9 cellular contexts compared by ENCODE assay signal in the genomic region with DNA sequence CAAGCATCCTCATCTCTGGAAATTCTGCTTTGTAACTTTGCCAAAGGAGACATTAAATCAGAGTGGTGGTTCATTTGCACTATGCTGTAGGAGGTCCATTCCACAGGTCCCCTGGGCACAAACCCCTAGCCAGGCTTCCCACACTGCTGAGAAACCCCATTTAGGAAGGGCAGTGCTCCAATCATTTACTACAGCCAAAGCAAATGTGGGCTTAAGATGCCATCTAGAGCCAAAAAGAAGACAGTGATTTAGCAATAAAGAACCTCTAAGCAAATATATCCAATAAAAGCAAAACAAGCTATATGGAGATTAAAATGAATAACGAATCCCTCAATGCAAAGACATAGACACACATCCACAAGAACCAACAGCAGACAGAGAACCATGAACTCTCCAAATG.
DNase-seq lines count a peak whose midpoint lies in the region; TF ChIP-seq lines count a peak whose summit lies in the region.
"Had no signal": no experiment of that assay in that cellular context is flagged by ENCODE, and none has a peak within 500 bp of the region (broad histone marks: within the 10 kb centered on the region; RNA-seq: fewer than 3 reads in every experiment).

No MANE protein-coding gene starts in this region.

- H3K36me3 ChIP-seq in endodermal cell (ENCODE audit: control insufficient read depth, insufficient read depth, low read length) (no peaks in the 10 kb centered on the region), smooth muscle cell (ENCODE audit: low read depth) (no peaks in the 10 kb centered on the region)

- H3K4me3 Mint-ChIP-seq in endodermal cell = no peak overlapping the region
- H3K4me3 Mint-ChIP-seq: T-helper 1 cell treated with Interleukin-12 subunit alpha and Interleukin-12 subunit beta and Interleukin-4 antibody, amounts not matched to agents 30 μg/mL and 1 μg/mL, for 36 hours had no signal

- no peak overlapping the region for H3K27ac Mint-ChIP-seq in endodermal cell
- H3K27ac Mint-ChIP-seq: T-helper 1 cell treated with Interleukin-12 subunit alpha and Interleukin-12 subunit beta and Interleukin-4 antibody, amounts not matched to agents 30 μg/mL and 1 μg/mL, for 36 hours had no signal

- H3F3A ChIP-seq in smooth muscle cell (ENCODE audit: low read depth) = no peaks in the 10 kb centered on the region

- H2AFZ ChIP-seq in smooth muscle cell (ENCODE audit: low read depth) = no peak overlapping the region

- 40 to 50% methylated on average over 1 of the region's 1 CpG for WGBS in endodermal cell (ENCODE audit: insufficient coverage in 1 of 2, insufficient read length in 1 of 2), 2 experiments
- WGBS in smooth muscle cell (ENCODE audit: low lambda C conversion rate) = 45% methylated on average over 1 of the region's 1 CpG

- peaks cover 19% of the 10 kb centered on the region for H3K9me3 Mint-ChIP-seq in endodermal cell

- DNase-seq in NCI-H82 (lab: John Stamatoyannopoulos, UW) (peak; percentile 21), NCI-H82 treated with DMSO at 0.1 percent for 48 hours (lab: John Stamatoyannopoulos, UW; ENCODE audit: unreplicated experiment) (no peak), NCI-H748 treated with DMSO at 0.1 percent for 48 hours (lab: John Stamatoyannopoulos, UW) (peak; percentile 8), endodermal cell (no peak), smooth muscle cell (lab: John Stamatoyannopoulos, UW; ENCODE audit: unreplicated experiment) (no peak), COLO829 (ENCODE audit: low spot score) (no peak), RWPE1 (ENCODE audit: low spot score) (no peak), NCI-H2227 treated with DMSO at 0.1 percent for 48 hours (lab: John Stamatoyannopoulos, UW) (no peak)

- TF ChIP-seq CTCF in endodermal cell (conservative IDR thresholded peaks at IDR 0.05) (peak; percentile 73), smooth muscle cell (IDR thresholded peaks at IDR 0.05; ENCODE audit: borderline replicate concordance, insufficient read depth, poor library complexity, severe bottlenecking) (peak; percentile 38), RWPE1 (conservative IDR thresholded peaks at IDR 0.05; ENCODE audit: low read depth) (no peak; the same call in 1 of the 2 replicates)

- CTCF ChIA-PET in RWPE1 (lab: Yijun Ruan, JAX) = interaction anchor here (0.6 to 1.3 kb wide), 14 partner anchors 24 to 359 kb away, joined by 3 to 5 read pairs (median 4); partner anchors contain the start of gene SHB

- POLR2A ChIA-PET in RWPE1 (lab: Yijun Ruan, JAX; ENCODE audit: low non-redundant PET) = no interaction called here

- H3K4me3 ChIP-seq in endodermal cell (ENCODE audit: low read length) (no peak overlapping the region), smooth muscle cell (no peak overlapping the region)

- H4K20me1 ChIP-seq in smooth muscle cell (ENCODE audit: low read depth) = no peaks in the 10 kb centered on the region

- no peak overlapping the region for H3K4me2 ChIP-seq in smooth muscle cell

- peaks cover 2% of the 10 kb centered on the region for H3K36me3 Mint-ChIP-seq in endodermal cell (ENCODE audit: low read depth)

- H3K27me3 ChIP-seq in endodermal cell (ENCODE audit: control insufficient read depth, insufficient read depth, low read length, poor library complexity, severe bottlenecking) = no peaks in the 10 kb centered on the region
- H3K27me3 ChIP-seq in smooth muscle cell (ENCODE audit: low read depth) = no peaks in the 10 kb centered on the region

- H3K9ac ChIP-seq in endodermal cell (ENCODE audit: extremely low read depth, low read length, poor library complexity, severe bottlenecking) (no peak overlapping the region), smooth muscle cell (ENCODE audit: low read depth) (no peak overlapping the region)

- peaks cover 3% of the 10 kb centered on the region for H3K4me1 Mint-ChIP-seq in endodermal cell

- H3K27ac ChIP-seq in endodermal cell (ENCODE audit: low read depth, low read length) (no peak overlapping the region), smooth muscle cell (ENCODE audit: low read depth) (no peak overlapping the region), RWPE1 (no peak overlapping the region)

- H3K9me3 ChIP-seq in endodermal cell (ENCODE audit: control insufficient read depth, low read length) (peaks cover 39% of the 10 kb centered on the region), smooth muscle cell (replicated peaks; ENCODE audit: low read depth) (no peaks in the 10 kb centered on the region)

- no peaks in the 10 kb centered on the region for H3K79me2 ChIP-seq in smooth muscle cell (ENCODE audit: low read depth)

- H3K27me3 Mint-ChIP-seq in endodermal cell (ENCODE audit: insufficient read depth) = peaks cover 9% of the 10 kb centered on the region

- H3K4me1 ChIP-seq in endodermal cell (ENCODE audit: control insufficient read depth, insufficient read depth, low read length) (no peaks in the 10 kb centered on the region), smooth muscle cell (ENCODE audit: low read depth) (no peaks in the 10 kb centered on the region)

Comparison
In these comparisons a context has a peak if more than half of its experiments do, and no peak if none do; other contexts are left out.
1. DNase-seq: peak in NCI-H82 (single experiment) and NCI-H748 treated with DMSO at 0.1 percent for 48 hours (single experiment); none in NCI-H82 treated with DMSO at 0.1 percent for 48 hours (single experiment), endodermal cell (single experiment), smooth muscle cell (single experiment), COLO829 (single experiment), RWPE1 (single experiment) and NCI-H2227 treated with DMSO at 0.1 percent for 48 hours (single experiment).